15 cellular contexts compared by ENCODE assay signal in the genomic region with DNA sequence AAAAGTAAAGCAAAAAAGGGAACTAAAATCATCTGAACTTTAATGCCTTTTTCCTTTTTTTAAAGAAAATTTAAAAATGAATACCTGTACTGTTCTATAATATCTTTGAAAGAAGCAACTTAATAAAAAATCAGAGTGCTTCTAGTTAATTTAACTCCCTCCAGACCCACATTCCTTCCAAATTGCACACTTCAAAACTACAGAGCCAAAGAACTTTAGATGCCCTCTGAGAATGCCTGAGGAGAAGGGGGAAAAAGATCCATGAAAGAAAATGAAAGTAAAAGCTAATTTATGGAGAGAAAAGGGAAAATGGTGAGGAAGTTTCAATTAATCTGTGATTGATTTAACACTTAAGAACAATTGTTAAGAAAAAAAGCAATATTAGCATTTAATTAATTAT.
"Had no signal": no experiment of that assay in that cellular context is flagged by ENCODE, and none has a peak within 500 bp of the region (broad histone marks: within the 10 kb centered on the region; RNA-seq: fewer than 3 reads in every experiment).

No MANE protein-coding gene starts in this region.

- H3K27me3 ChIP-seq: foreskin keratinocyte, tibial artery had no signal

- H3K4me1 ChIP-seq: foreskin keratinocyte, tibial artery had no signal

- DNase-seq: activated CD4-positive, CD25-positive, alpha-beta regulatory T cell treated with anti-CD3 and anti-CD28 coated beads, Interleukin-2, amount 50 U/mL, for 72 hours; activated gamma-delta T cell; activated T-cell treated with anti-CD3 and anti-CD28 coated beads, Interleukin-2, amount 50 U/mL, for 72 hours; foreskin keratinocyte; hippocampal formation; islet precursor cell; occipital lobe; stimulated activated CD4-positive, alpha-beta T cell treated with anti-CD3 and anti-CD28 coated beads, Interleukin-12 subunit alpha, Interleukin-12 subunit beta, amount 100 ng/mL, for 4 hours; stimulated activated CD4-positive, alpha-beta T cell treated with anti-CD3 and anti-CD28 coated beads, Interleukin-2, amount 100 ng/mL, for 24 hours; stimulated activated naive CD8-positive, alpha-beta T cell treated with anti-CD3 and anti-CD28 coated beads, Interleukin-15, Interleukin-2, amounts not matched to agents 100 U/mL and 50 U/mL, for 24 hours; T-helper 17 cell; tibial artery had no signal

- H3K27ac ChIP-seq: coronary artery, foreskin keratinocyte, tibial artery, VCaP had no signal

- H3K36me3 ChIP-seq: tibial artery had no signal

- H3K4me3 ChIP-seq: coronary artery, lung, tibial artery had no signal

- ATAC-seq: activated T-cell treated with anti-CD3 and anti-CD28 coated beads, Interleukin-2, amount 50 U/mL, for 72 hours; foreskin keratinocyte; stimulated activated naive CD8-positive, alpha-beta T cell treated with anti-CD3 and anti-CD28 coated beads, Interleukin-15, Interleukin-2, amounts not matched to agents 100 U/mL and 50 U/mL, for 24 hours; T-helper 17 cell had no signal
